Comparison of ENCODE assay signal across 25 cellular contexts in genomic region chr2:74488643-74489481, GRCh38. TPM values are rescaled to one million over a fixed set of nuclear protein-coding genes. Genes with fewer than 3 reads are reported as not detected.
A peak's percentile ranks its signal among the peaks of the same experiment; 100 is the strongest.
DNase-seq lines count a peak whose midpoint lies in the region; ATAC-seq, FAIRE-seq and TF ChIP-seq lines count a peak whose summit lies in the region.
"Had no signal": no experiment of that assay in that cellular context is flagged by ENCODE, and none has a peak within 500 bp of the region (broad histone marks: within the 10 kb centered on the region; RNA-seq: fewer than 3 reads in every experiment).

No MANE protein-coding gene starts in this region.

- H3K4me1 ChIP-seq in keratinocyte (ENCODE audit: control insufficient read depth, extremely low read depth, insufficient read depth, low read length) (peaks cover 10% of the 10 kb centered on the region), MM.1S (ENCODE audit: low read length) (no peaks in the 10 kb centered on the region)
- H3K4me1 ChIP-seq: HAP-1, SJSA1 had no signal

- DNase-seq in natural killer cell treated with Interleukin-12 subunit alpha and Interleukin-12 subunit beta and Interleukin-15 and Interleukin-18, amount 100 ng/mL, for 72 hours (ENCODE audit: low spot score): peak; percentile 35
- DNase-seq in natural killer cell (no peak), keratinocyte (ENCODE audit: low read depth, low spot score) (no peak), MM.1S (no peak), cerebellar nuclear complex (lab: John Stamatoyannopoulos, UW) (no peak)
- DNase-seq: activated CD4-positive, alpha-beta T cell treated with anti-CD3 and anti-CD28 coated beads, Interleukin-2, amount 50 U/mL, for 4 hours; activated gamma-delta T cell; caudate nucleus; Karpas-422; mesendoderm; naive thymus-derived CD8-positive, alpha-beta T cell; NCI-H1092; NCI-H2081 treated with DMSO at 0.1 percent for 48 hours; NCI-H446; NK-92 treated with Interleukin-12 subunit alpha and Interleukin-12 subunit beta, amount 100 ng/mL, for 24 hours; pancreas; T-helper 2 cell had no signal

- H4K20me1 ChIP-seq in keratinocyte (ENCODE audit: control insufficient read depth, extremely low read depth, insufficient read depth, low read length) (no peaks in the 10 kb centered on the region), MM.1S (ENCODE audit: insufficient read depth, low read length) (no peaks in the 10 kb centered on the region)
- H4K20me1 ChIP-seq: BLaER1 had no signal

- peaks cover 6 to 9% of the 10 kb centered on the region in 2 donors for H3K4me1 Mint-ChIP-seq in natural killer cell treated with Interleukin-12 subunit alpha and Interleukin-12 subunit beta and Interleukin-15 and Interleukin-18, amount 100 ng/mL, for 72 hours (ENCODE audit: low read depth in 2 of 2)
- peaks cover 5 to 18% of the 10 kb centered on the region in 2 donors for H3K4me1 Mint-ChIP-seq in natural killer cell

- no peak for FAIRE-seq in keratinocyte (lab: Jason Lieb, UNC)
- FAIRE-seq: frontal cortex, pancreas had no signal

- no peak overlapping the region for H3K27ac Mint-ChIP-seq in natural killer cell treated with Interleukin-12 subunit alpha and Interleukin-12 subunit beta and Interleukin-15 and Interleukin-18, amount 100 ng/mL, for 72 hours
- H3K27ac Mint-ChIP-seq in natural killer cell: no peak overlapping the region

- H2AFZ ChIP-seq in keratinocyte (ENCODE audit: control insufficient read depth, low read length): no peak overlapping the region
- no peak overlapping the region for H2AFZ ChIP-seq in MM.1S (ENCODE audit: low read length)

- intact Hi-C loops in natural killer cell (cut with micrococcal nuclease): no loop called here

- no peaks in the 10 kb centered on the region for H3K27me3 ChIP-seq in keratinocyte (ENCODE audit: control insufficient read depth, extremely low read depth, insufficient read depth, low read length)
- no peaks in the 10 kb centered on the region for H3K27me3 ChIP-seq in MM.1S (replicated peaks; ENCODE audit: insufficient read depth, low read length)
- H3K27me3 ChIP-seq: BLaER1, pancreas, Peyer's patch, SJSA1, suprapubic skin had no signal

- H3K36me3 ChIP-seq in keratinocyte (ENCODE audit: control insufficient read depth in 2 of 2, extremely low read depth in 1 of 2, insufficient read depth in 2 of 2, low read length in 2 of 2): peaks cover 29 to 45% of the 10 kb centered on the region in 2 experiments
- no peaks in the 10 kb centered on the region for H3K36me3 ChIP-seq in MM.1S (replicated peaks; ENCODE audit: insufficient read depth, low read length)

- H3K36me3 Mint-ChIP-seq in natural killer cell treated with Interleukin-12 subunit alpha and Interleukin-12 subunit beta and Interleukin-15 and Interleukin-18, amount 100 ng/mL, for 72 hours: peaks cover 27% of the 10 kb centered on the region
- H3K36me3 Mint-ChIP-seq in natural killer cell: peaks cover 8% of the 10 kb centered on the region

- H3F3A ChIP-seq in MM.1S (ENCODE audit: insufficient read depth, low read length): no peaks in the 10 kb centered on the region

- H3K4me3 ChIP-seq in keratinocyte (ENCODE audit: control insufficient read depth in 2 of 3, extremely low read depth in 1 of 3, insufficient read depth in 2 of 3, low read depth in 1 of 3, low read length in 3 of 3) (no peak overlapping the region), MM.1S (ENCODE audit: low read length) (no peak overlapping the region)
- H3K4me3 ChIP-seq: BLaER1, HAP-1, pancreas, Peyer's patch, SJSA1, suprapubic skin had no signal

- no peaks in the 10 kb centered on the region for H3K9me3 Mint-ChIP-seq in natural killer cell treated with Interleukin-12 subunit alpha and Interleukin-12 subunit beta and Interleukin-15 and Interleukin-18, amount 100 ng/mL, for 72 hours
- H3K9me3 Mint-ChIP-seq in natural killer cell: no peaks in the 10 kb centered on the region
- H3K9me3 Mint-ChIP-seq: naive thymus-derived CD8-positive, alpha-beta T cell had no signal

- H3K27ac ChIP-seq in keratinocyte (ENCODE audit: control insufficient read depth, insufficient read depth, low read length) (no peak overlapping the region), MM.1S (ENCODE audit: low read length) (no peak overlapping the region)
- H3K27ac ChIP-seq: BLaER1, pancreas, SJSA1, suprapubic skin had no signal

- no peaks in the 10 kb centered on the region for H3K9me1 ChIP-seq in keratinocyte (ENCODE audit: control insufficient read depth, extremely low read depth, insufficient read depth, low read length)

- no peak for TF ChIP-seq CTCF in natural killer cell (IDR thresholded peaks at IDR 0.05)
- no peak for TF ChIP-seq CTCF in keratinocyte (optimal IDR thresholded peaks at IDR 0.05 in 1 of 3, IDR thresholded peaks at IDR 0.05 in 1 of 3, conservative IDR thresholded peaks at IDR 0.05 in 1 of 3; ENCODE audit: extremely low read depth in 1 of 3, insufficient read depth in 2 of 3, low read length in 3 of 3)
- TF ChIP-seq CTCF in MM.1S (IDR thresholded peaks at IDR 0.05; ENCODE audit: low read length): no peak

- dilution Hi-C loops in keratinocyte (cut with MboI; ENCODE audit: extremely low pct_ligation_motif_present, low sequenced_read_pairs): no loop called here

- ATAC-seq in natural killer cell treated with Interleukin-12 subunit alpha and Interleukin-12 subunit beta and Interleukin-15 and Interleukin-18, amount 100 ng/mL, for 72 hours: no peak
- no peak for ATAC-seq in natural killer cell
- no peak for ATAC-seq in GM18498 (IDR thresholded peaks at IDR 0.05; ENCODE audit: unreplicated experiment)
- ATAC-seq: naive thymus-derived CD8-positive, alpha-beta T cell; pancreas; sciatic nerve had no signal

- H3K9ac ChIP-seq in keratinocyte (ENCODE audit: control insufficient read depth, extremely low read depth, insufficient read depth, low read length): no peak overlapping the region
- no peak overlapping the region for H3K9ac ChIP-seq in MM.1S (ENCODE audit: low read length)
- H3K9ac ChIP-seq: BLaER1 had no signal

- H3K9me3 ChIP-seq in keratinocyte (ENCODE audit: control insufficient read depth, low read depth, low read length): no peaks in the 10 kb centered on the region
- no peaks in the 10 kb centered on the region for H3K9me3 ChIP-seq in MM.1S (replicated peaks; ENCODE audit: insufficient read depth, low read length)
- H3K9me3 ChIP-seq: BLaER1, HAP-1, pancreas, Peyer's patch, SJSA1, suprapubic skin had no signal

- no peak overlapping the region for H3K4me3 Mint-ChIP-seq in natural killer cell treated with Interleukin-12 subunit alpha and Interleukin-12 subunit beta and Interleukin-15 and Interleukin-18, amount 100 ng/mL, for 72 hours
- H3K4me3 Mint-ChIP-seq in natural killer cell: no peak overlapping the region
- H3K4me3 Mint-ChIP-seq: naive thymus-derived CD8-positive, alpha-beta T cell had no signal

- H3K27me3 Mint-ChIP-seq in natural killer cell treated with Interleukin-12 subunit alpha and Interleukin-12 subunit beta and Interleukin-15 and Interleukin-18, amount 100 ng/mL, for 72 hours: no peaks in the 10 kb centered on the region
- no peaks in the 10 kb centered on the region for H3K27me3 Mint-ChIP-seq in natural killer cell (ENCODE audit: low read depth in 2 of 2)
- H3K27me3 Mint-ChIP-seq: naive thymus-derived CD8-positive, alpha-beta T cell had no signal

- H3K4me2 ChIP-seq in keratinocyte (ENCODE audit: control insufficient read depth, extremely low read depth, insufficient read depth, low read depth, low read length): peak overlapping the region; percentile 45
- no peak overlapping the region for H3K4me2 ChIP-seq in MM.1S (ENCODE audit: low read depth, low read length)
- H3K4me2 ChIP-seq: BLaER1 had no signal

- no peaks in the 10 kb centered on the region for H3K9me2 ChIP-seq in MM.1S (replicated peaks; ENCODE audit: insufficient read depth, low read length)

- H3K79me2 ChIP-seq in keratinocyte (ENCODE audit: control insufficient read depth, insufficient read depth, low read length): peaks cover 14% of the 10 kb centered on the region
- peaks cover 4% of the 10 kb centered on the region for H3K79me2 ChIP-seq in MM.1S (ENCODE audit: low read length)

RNA-seq across cellular contexts. Expression of gene TTC31, which starts 6.0 kb away (rescaled TPM):
- total RNA-seq in natural killer cell treated with Interleukin-12 subunit alpha and Interleukin-12 subunit beta and Interleukin-15 and Interleukin-18, amount 100 ng/mL, for 72 hours: 10 to 100 TPM; 42.8 to 49.0 TPM
- 10 to 100 TPM; 51.3 to 59.7 (median 53.1) TPM for total RNA-seq in natural killer cell
- polyA plus RNA-seq in keratinocyte: 16.8 to 18.2 TPM (median 17.7 TPM) in 3 replicates
- polyA plus RNA-seq in keratinocyte (2011; ENCODE audit: low read depth): 4.4 TPM
- 11.3 TPM in 2 replicates for polyA plus RNA-seq in keratinocyte (2011; cell fraction: cytosol; rRNA removed)
- polyA plus RNA-seq in keratinocyte (2011; cell fraction: nucleus; rRNA removed): 47.0 and 54.2 TPM in 2 replicates
- polyA plus RNA-seq in keratinocyte (2012; ENCODE audit: low replicate concordance): 9.2 and 14.7 TPM in 2 replicates
- 14.8 to 18.3 TPM (median 15.2 TPM) in 3 replicates for polyA minus RNA-seq in keratinocyte
- polyA minus RNA-seq in keratinocyte (2011; cell fraction: cytosol; rRNA and poly(A)+ RNA removed): 10.7 TPM
- polyA minus RNA-seq in keratinocyte (2011; cell fraction: nucleus; rRNA and poly(A)+ RNA removed): 11.4 and 15.8 TPM in 2 replicates

RNA-seq across cellular contexts. Expression of gene CCDC142, which starts 6.1 kb away (rescaled TPM):
- 10 to 100 TPM; 31.8 to 46.5 TPM for total RNA-seq in natural killer cell treated with Interleukin-12 subunit alpha and Interleukin-12 subunit beta and Interleukin-15 and Interleukin-18, amount 100 ng/mL, for 72 hours
- 10 to 100 TPM; 14.9 to 25.2 (median 15.6) TPM for total RNA-seq in natural killer cell
- 4.7 to 6.7 TPM (median 5.8 TPM) in 3 replicates for polyA plus RNA-seq in keratinocyte
- 0.50 TPM for polyA plus RNA-seq in keratinocyte (2011; ENCODE audit: low read depth)
- 1.5 and 2.1 TPM in 2 replicates for polyA plus RNA-seq in keratinocyte (2011; cell fraction: cytosol; rRNA removed)
- 21.2 and 21.8 TPM in 2 replicates for polyA plus RNA-seq in keratinocyte (2011; cell fraction: nucleus; rRNA removed)
- polyA plus RNA-seq in keratinocyte (2012; ENCODE audit: low replicate concordance): 2.6 and 4.7 TPM in 2 replicates
- 15.5 to 16.9 TPM (median 16.4 TPM) in 3 replicates for polyA minus RNA-seq in keratinocyte
- polyA minus RNA-seq in keratinocyte (2011; cell fraction: cytosol; rRNA and poly(A)+ RNA removed): 2.9 TPM
- polyA minus RNA-seq in keratinocyte (2011; cell fraction: nucleus; rRNA and poly(A)+ RNA removed): 10.6 and 10.9 TPM in 2 replicates

RNA-seq across cellular contexts. Expression of gene LBX2, which starts 10.5 kb away (rescaled TPM):
- total RNA-seq in natural killer cell treated with Interleukin-12 subunit alpha and Interleukin-12 subunit beta and Interleukin-15 and Interleukin-18, amount 100 ng/mL, for 72 hours: 1 to 10 TPM; 1.3 to 1.5 TPM
- 1 to 10 TPM; 1.7 to 1.9 (median 1.8) TPM for total RNA-seq in natural killer cell
- 0.09 to 0.11 TPM (median 0.10 TPM) in 3 replicates for polyA plus RNA-seq in keratinocyte
- not detected for polyA plus RNA-seq in keratinocyte (2011; ENCODE audit: low read depth)
- 0.07 and 0.26 TPM in 2 replicates for polyA plus RNA-seq in keratinocyte (2011; cell fraction: cytosol; rRNA removed)
- polyA plus RNA-seq in keratinocyte (2011; cell fraction: nucleus; rRNA removed): 0.28 and 0.53 TPM in 2 replicates
- polyA plus RNA-seq in keratinocyte (2012; ENCODE audit: low replicate concordance): 0.09 and 0.44 TPM in 2 replicates
- 0.89 TPM in 1 of 3 replicates, not detected in the others for polyA minus RNA-seq in keratinocyte
- not detected for polyA minus RNA-seq in keratinocyte (2011; cell fraction: cytosol; rRNA and poly(A)+ RNA removed)
- not detected in 2 replicates for polyA minus RNA-seq in keratinocyte (2011; cell fraction: nucleus; rRNA and poly(A)+ RNA removed)
- total RNA-seq: frontal cortex; naive thymus-derived CD8-positive, alpha-beta T cell had no signal
- polyA plus RNA-seq: naive thymus-derived CD8-positive, alpha-beta T cell had no signal

RNA-seq across cellular contexts. Expression of gene MRPL53, which starts 16.4 kb away (rescaled TPM):
- 100 to 1,000 TPM in 1 of 2 donors, 10 to 100 TPM in 1; 94.5 to 111 TPM for total RNA-seq in natural killer cell treated with Interleukin-12 subunit alpha and Interleukin-12 subunit beta and Interleukin-15 and Interleukin-18, amount 100 ng/mL, for 72 hours
- 10 to 100 TPM; 42.4 to 49.7 (median 42.4) TPM for total RNA-seq in natural killer cell
- polyA plus RNA-seq in keratinocyte: 28.5 to 31.0 TPM (median 29.0 TPM) in 3 replicates
- 28.3 TPM for polyA plus RNA-seq in keratinocyte (2011; ENCODE audit: low read depth)
- polyA plus RNA-seq in keratinocyte (2011; cell fraction: cytosol; rRNA removed): 10.7 and 23.1 TPM in 2 replicates
- 15.6 and 19.0 TPM in 2 replicates for polyA plus RNA-seq in keratinocyte (2011; cell fraction: nucleus; rRNA removed)
- 35.8 and 61.3 TPM in 2 replicates for polyA plus RNA-seq in keratinocyte (2012; ENCODE audit: low replicate concordance)
- 12.3 to 13.4 TPM (median 12.4 TPM) in 3 replicates for polyA minus RNA-seq in keratinocyte
- polyA minus RNA-seq in keratinocyte (2011; cell fraction: cytosol; rRNA and poly(A)+ RNA removed): 34.0 TPM
- polyA minus RNA-seq in keratinocyte (2011; cell fraction: nucleus; rRNA and poly(A)+ RNA removed): 5.9 and 7.7 TPM in 2 replicates

RNA-seq across cellular contexts. Expression of gene PCGF1, which starts 18.6 kb away (rescaled TPM):
- total RNA-seq in natural killer cell treated with Interleukin-12 subunit alpha and Interleukin-12 subunit beta and Interleukin-15 and Interleukin-18, amount 100 ng/mL, for 72 hours: 10 to 100 TPM; 31.3 to 41.3 TPM
- total RNA-seq in natural killer cell: 10 to 100 TPM; 22.9 to 35.9 (median 33.2) TPM
- 29.1 to 42.2 TPM (median 33.6 TPM) in 3 replicates for polyA plus RNA-seq in keratinocyte
- polyA plus RNA-seq in keratinocyte (2011; ENCODE audit: low read depth): 11.9 TPM
- polyA plus RNA-seq in keratinocyte (2011; cell fraction: cytosol; rRNA removed): 33.7 and 37.3 TPM in 2 replicates
- polyA plus RNA-seq in keratinocyte (2011; cell fraction: nucleus; rRNA removed): 37.5 and 60.1 TPM in 2 replicates
- 25.2 and 38.6 TPM in 2 replicates for polyA plus RNA-seq in keratinocyte (2012; ENCODE audit: low replicate concordance)
- polyA minus RNA-seq in keratinocyte: 31.6 to 65.7 TPM (median 37.2 TPM) in 3 replicates
- 43.2 TPM for polyA minus RNA-seq in keratinocyte (2011; cell fraction: cytosol; rRNA and poly(A)+ RNA removed)
- polyA minus RNA-seq in keratinocyte (2011; cell fraction: nucleus; rRNA and poly(A)+ RNA removed): 9.6 and 10.9 TPM in 2 replicates
